Comparison of ENCODE assay signal across 30 cellular contexts in genomic region chr18:51921862-51922261, GRCh38.
"Had no signal": no experiment of that assay in that cellular context is flagged by ENCODE, and none has a peak within 500 bp of the region (broad histone marks: within the 10 kb centered on the region; RNA-seq: fewer than 3 reads in every experiment).

No MANE protein-coding gene starts in this region.

- DNase-seq: activated B cell treated with CpG ODN at 0.5 μM for 24 hours; activated CD4-positive, alpha-beta memory T cell treated with anti-CD3 and anti-CD28 coated beads for 36 hours; activated CD4-positive, alpha-beta T cell treated with anti-CD3 and anti-CD28 coated beads for 4 hours; activated CD4-positive, alpha-beta T cell treated with anti-CD3 and anti-CD28 coated beads, Interleukin-2, amount 10 ng/mL, durations not matched to agents 24 days and 14 days; activated CD4-positive, alpha-beta T cell treated with anti-CD3 and anti-CD28 coated beads, Interleukin-2, amount 50 U/mL, for 1 hour; activated CD4-positive, alpha-beta T cell treated with anti-CD3 and anti-CD28 coated beads, Interleukin-2, amount 50 U/mL, for 4 hours; activated CD4-positive, CD25-positive, alpha-beta regulatory T cell treated with anti-CD3 and anti-CD28 coated beads, Interleukin-2, amount 50 U/mL, for 72 hours; activated CD8-positive, alpha-beta memory T cell treated with anti-CD3 and anti-CD28 coated beads, Interleukin-2, amount 50 U/mL, for 4 hours; activated CD8-positive, alpha-beta T cell treated with anti-CD3 and anti-CD28 coated beads for 36 hours; activated effector memory CD4-positive, alpha-beta T cell treated with anti-CD3 and anti-CD28 coated beads, Interleukin-2, amount 50 U/mL, for 16 hours; activated gamma-delta T cell treated with Interleukin-2 at 50 U/mL for 16 hours; activated naive CD4-positive, alpha-beta T cell; activated naive CD4-positive, alpha-beta T cell treated with anti-CD3 and anti-CD28 coated beads for 36 hours; activated naive CD4-positive, alpha-beta T cell treated with anti-CD3 and anti-CD28 coated beads, Interleukin-2, amount 50 U/mL, for 16 hours; activated naive CD8-positive, alpha-beta T cell treated with anti-CD3 and anti-CD28 coated beads for 36 hours; activated T-cell treated with anti-CD3 and anti-CD28 coated beads for 4 hours; activated T-cell treated with anti-CD3 and anti-CD28 coated beads, Interleukin-2, amount 50 U/mL, for 1 hour; activated T-cell treated with anti-CD3 and anti-CD28 coated beads, Interleukin-2, amount 50 U/mL, for 4 hours; activated T-cell treated with anti-CD3 and anti-CD28 coated beads, Interleukin-2, amount 50 U/mL, for 72 hours; adrenal gland; amniotic stem cell; aorta; body of pancreas; brain microvascular endothelial cell; central memory CD4-positive, alpha-beta T cell; T-helper 1 cell; T-helper 2 cell; T-helper 9 cell had no signal

- H3K9me3 ChIP-seq: body of pancreas had no signal

- H3K4me3 ChIP-seq: adrenal gland, body of pancreas, breast epithelium had no signal

- H3K36me3 ChIP-seq: adrenal gland, brain microvascular endothelial cell, breast epithelium had no signal

- H3K27ac ChIP-seq: adrenal gland, body of pancreas, brain microvascular endothelial cell, breast epithelium, VCaP had no signal

- H3K4me1 ChIP-seq: adrenal gland, body of pancreas, breast epithelium had no signal

- H3K27me3 ChIP-seq: adrenal gland, body of pancreas, brain microvascular endothelial cell, breast epithelium had no signal
